Comparison of ENCODE assay signal across 10 cellular contexts in genomic region chr6:35717449-35718353, GRCh38. TPM values are rescaled to one million over a fixed set of nuclear protein-coding genes. Genes with fewer than 3 reads are reported as not detected.
DNase-seq lines count a peak whose midpoint lies in the region; ATAC-seq and TF ChIP-seq lines count a peak whose summit lies in the region.
"Had no signal": no experiment of that assay in that cellular context is flagged by ENCODE, and none has a peak within 500 bp of the region (broad histone marks: within the 10 kb centered on the region; RNA-seq: fewer than 3 reads in every experiment).

No MANE protein-coding gene starts in this region.

- no peaks in the 10 kb centered on the region for H3K36me3 Mint-ChIP-seq in activated naive CD4-positive, alpha-beta T cell treated with anti-CD3 and anti-CD28 coated beads, Interleukin-2, amount 10 ng/mL, durations not matched to agents 7 days and 5 days
- H3K36me3 Mint-ChIP-seq in activated CD4-positive, alpha-beta memory T cell treated with anti-CD3 and anti-CD28 coated beads for 36 hours, result no peaks in the 10 kb centered on the region

- H3K27ac Mint-ChIP-seq in activated naive CD4-positive, alpha-beta T cell treated with anti-CD3 and anti-CD28 coated beads, Interleukin-2, amount 10 ng/mL, durations not matched to agents 7 days and 5 days, result peak overlapping the region; percentile 91
- H3K27ac Mint-ChIP-seq in activated CD4-positive, alpha-beta memory T cell treated with anti-CD3 and anti-CD28 coated beads for 36 hours, result peak overlapping the region; percentile 86

- H3K4me1 ChIP-seq in tibial nerve, result peaks cover 0 to 56% (median 47%) of the 10 kb centered on the region in 4 donors
- peaks cover 24% of the 10 kb centered on the region for H3K4me1 ChIP-seq in psoas muscle

- no peak overlapping the region for H3K4me3 Mint-ChIP-seq in activated naive CD4-positive, alpha-beta T cell treated with anti-CD3 and anti-CD28 coated beads, Interleukin-2, amount 10 ng/mL, durations not matched to agents 7 days and 5 days
- peak overlapping the region; percentile 52 for H3K4me3 Mint-ChIP-seq in activated CD4-positive, alpha-beta memory T cell treated with anti-CD3 and anti-CD28 coated beads for 36 hours

- ATAC-seq in psoas muscle, result no peak

- TF ChIP-seq EP300 in tibial nerve (IDR thresholded peaks at IDR 0.05), result no peak

- H3K9me3 ChIP-seq in tibial nerve (no peaks in the 10 kb centered on the region), psoas muscle (no peaks in the 10 kb centered on the region)

- H3K4me3 ChIP-seq in tibial nerve (no peak overlapping the region), psoas muscle (no peak overlapping the region)

- DNase-seq in activated naive CD4-positive, alpha-beta T cell treated with anti-CD3 and anti-CD28 coated beads, Interleukin-2, amount 10 ng/mL, durations not matched to agents 7 days and 5 days, result no peak
- DNase-seq in activated naive CD4-positive, alpha-beta T cell (lab: John Stamatoyannopoulos, UW), result no peak
- no peak for DNase-seq in activated CD4-positive, alpha-beta memory T cell treated with anti-CD3 and anti-CD28 coated beads for 36 hours
- DNase-seq in tibial nerve (ENCODE audit: low spot score in 2 of 2) (no peak), epidermal melanocyte (ENCODE audit: insufficient read length, low spot score) (no peak), AML-193 (lab: John Stamatoyannopoulos, UW) (no peak), psoas muscle (no peak)
- DNase-seq: NCI-H1436 had no signal

- TF ChIP-seq POLR2A in tibial nerve (IDR thresholded peaks at IDR 0.05), result no peak

- H3K27me3 ChIP-seq in layer of hippocampus (ENCODE audit: control insufficient read depth, insufficient read depth, low read length) (no peaks in the 10 kb centered on the region), tibial nerve (no peaks in the 10 kb centered on the region), psoas muscle (ENCODE audit: insufficient read depth in 3 of 3, low read length in 2 of 3) (no peaks in the 10 kb centered on the region)

- intact Hi-C loops in activated CD4-positive, alpha-beta memory T cell treated with anti-CD3 and anti-CD28 coated beads for 36 hours (cut with micrococcal nuclease), result loop anchor here (2.0 kb wide), 2 partner anchors 15 to 29 kb away; partner anchors contain the start of gene FKBP5
- intact Hi-C loops in psoas muscle (cut with DNase I), result no loop called here

- POLR2A ChIA-PET in activated CD4-positive, alpha-beta memory T cell treated with anti-CD3 and anti-CD28 coated beads for 36 hours (lab: Charles Lee), result interaction anchor here (0.5 to 2.8 kb wide), 7 partner anchors 7 to 115 kb away, joined by 3 to 11 read pairs (median 7); no protein-coding TSS in a partner anchor

- peak overlapping the region; percentile 71 for H3K27ac ChIP-seq in layer of hippocampus (ENCODE audit: low read depth, low read length)
- H3K27ac ChIP-seq in tibial nerve, result peak overlapping the region; percentile 67 to 100 (median 79)
- H3K27ac ChIP-seq in psoas muscle, result no peak overlapping the region

- CTCF ChIA-PET in activated naive CD4-positive, alpha-beta T cell treated with anti-CD3 and anti-CD28 coated beads, Interleukin-2, amount 10 ng/mL, durations not matched to agents 7 days and 5 days (lab: Charles Lee), result interaction anchor here (1.1 to 1.5 kb wide), 3 partner anchors 8 to 20 kb away, joined by 3 to 6 read pairs (median 5); no protein-coding TSS in a partner anchor
- CTCF ChIA-PET in activated CD4-positive, alpha-beta memory T cell treated with anti-CD3 and anti-CD28 coated beads for 36 hours (lab: Charles Lee), result interaction anchor here (1.1 to 7.8 kb wide), 2 partner anchors 10 to 18 kb away, joined by 6 to 42 read pairs; partner anchors contain the start of gene ARMC12

- peaks cover 63% of the 10 kb centered on the region for H3K4me1 Mint-ChIP-seq in activated naive CD4-positive, alpha-beta T cell treated with anti-CD3 and anti-CD28 coated beads, Interleukin-2, amount 10 ng/mL, durations not matched to agents 7 days and 5 days
- H3K4me1 Mint-ChIP-seq in activated CD4-positive, alpha-beta memory T cell treated with anti-CD3 and anti-CD28 coated beads for 36 hours (ENCODE audit: low read depth), result peaks cover 60% of the 10 kb centered on the region

- H3K9me3 Mint-ChIP-seq in activated naive CD4-positive, alpha-beta T cell treated with anti-CD3 and anti-CD28 coated beads, Interleukin-2, amount 10 ng/mL, durations not matched to agents 7 days and 5 days, result no peaks in the 10 kb centered on the region
- H3K9me3 Mint-ChIP-seq in activated CD4-positive, alpha-beta memory T cell treated with anti-CD3 and anti-CD28 coated beads for 36 hours, result no peaks in the 10 kb centered on the region

- no peaks in the 10 kb centered on the region for H3K36me3 ChIP-seq in tibial nerve
- H3K36me3 ChIP-seq in psoas muscle (ENCODE audit: insufficient read depth in 1 of 2, low read depth in 1 of 2), result no peaks in the 10 kb centered on the region

- TF ChIP-seq CTCF in tibial nerve (IDR thresholded peaks at IDR 0.05) (no peak), psoas muscle (IDR thresholded peaks at IDR 0.05) (no peak)

- 72 to 75% methylated on average over 19 of the region's 19 CpGs for WGBS in tibial nerve, 2 donors
- WGBS in psoas muscle, 3 donors, result 82 to 85% (median 84%) methylated on average over 19 of the region's 19 CpGs

- peaks cover 4% of the 10 kb centered on the region for H3K27me3 Mint-ChIP-seq in activated naive CD4-positive, alpha-beta T cell treated with anti-CD3 and anti-CD28 coated beads, Interleukin-2, amount 10 ng/mL, durations not matched to agents 7 days and 5 days
- no peaks in the 10 kb centered on the region for H3K27me3 Mint-ChIP-seq in activated CD4-positive, alpha-beta memory T cell treated with anti-CD3 and anti-CD28 coated beads for 36 hours

RNA-seq across cellular contexts. Expression of gene ARMC12, which starts 19.1 kb away (rescaled TPM):
- 1 to 10 TPM; 1.5 to 1.6 TPM for total RNA-seq in activated CD4-positive, alpha-beta memory T cell treated with anti-CD3 and anti-CD28 coated beads for 36 hours
- total RNA-seq in tibial nerve (1 to 10 TPM in 2 of 4 donors, not detected in 2; 2.2 to 2.9 TPM), psoas muscle (under 1 TPM in 3 of 4 donors, not detected in 1; 0.36 to 0.74 (median 0.58) TPM)
- polyA plus RNA-seq in psoas muscle, result 10 to 100 TPM in 1 of 3 donors, under 1 TPM in 1, not detected in 1; 0.25 to 15.5 TPM
- total RNA-seq: RPMI7951 had no signal

RNA-seq across cellular contexts. Expression of gene FKBP5, which starts 29.0 kb away (rescaled TPM):
- total RNA-seq in activated CD4-positive, alpha-beta memory T cell treated with anti-CD3 and anti-CD28 coated beads for 36 hours, result 100 to 1,000 TPM; 111 to 112 TPM
- total RNA-seq in tibial nerve, result 100 to 1,000 TPM; 304 to 768 (median 608) TPM
- total RNA-seq in psoas muscle, result 1,000 to 10,000 TPM in 1 of 4 donors, 100 to 1,000 TPM in 2, 10 to 100 TPM in 1; 56.5 to 1,905 (median 378) TPM
- polyA plus RNA-seq in psoas muscle, result 100 to 1,000 TPM; 296 to 849 (median 675) TPM

RNA-seq across cellular contexts. Expression of gene CLPSL2, which starts 58.7 kb away (rescaled TPM):
- total RNA-seq in activated CD4-positive, alpha-beta memory T cell treated with anti-CD3 and anti-CD28 coated beads for 36 hours, result not detected
- total RNA-seq in tibial nerve (not detected), psoas muscle (not detected)
- not detected for polyA plus RNA-seq in psoas muscle
- total RNA-seq: RPMI7951 had no signal
